Comparison of ENCODE assay signal across 9 cellular contexts in genomic region chr11:111923351-111923788, GRCh38. TPM values are rescaled to one million over a fixed set of nuclear protein-coding genes. Genes with fewer than 3 reads are reported as not detected.
DNase-seq lines count a peak whose midpoint lies in the region; ATAC-seq and TF ChIP-seq lines count a peak whose summit lies in the region.
"Had no signal": no experiment of that assay in that cellular context is flagged by ENCODE, and none has a peak within 500 bp of the region (broad histone marks: within the 10 kb centered on the region; RNA-seq: fewer than 3 reads in every experiment).

No MANE protein-coding gene starts in this region.

- peaks cover 44% of the 10 kb centered on the region for H3K4me1 Mint-ChIP-seq in Caco-2 (ENCODE audit: low read depth, unreplicated experiment)
- peaks cover 5 to 19% (median 14%) of the 10 kb centered on the region in 4 donors for H3K4me1 Mint-ChIP-seq in CD4-positive, alpha-beta memory T cell

- no peak for TF ChIP-seq POLR2A in heart left ventricle (IDR thresholded peaks at IDR 0.05)

- no peak overlapping the region for H3K4me3 Mint-ChIP-seq in Caco-2 (ENCODE audit: unreplicated experiment)
- no peak overlapping the region for H3K4me3 Mint-ChIP-seq in CD4-positive, alpha-beta memory T cell
- H3K4me3 Mint-ChIP-seq: naive thymus-derived CD8-positive, alpha-beta T cell had no signal

- H3K9me3 Mint-ChIP-seq in Caco-2 (ENCODE audit: unreplicated experiment): no peaks in the 10 kb centered on the region
- no peaks in the 10 kb centered on the region for H3K9me3 Mint-ChIP-seq in CD4-positive, alpha-beta memory T cell
- H3K9me3 Mint-ChIP-seq: naive thymus-derived CD8-positive, alpha-beta T cell had no signal

- ATAC-seq in heart left ventricle (peak in 1 of 4 donors; percentile 2), GM21825 (IDR thresholded peaks at IDR 0.05; ENCODE audit: unreplicated experiment) (no peak), HG03039 (IDR thresholded peaks at IDR 0.05; ENCODE audit: unreplicated experiment) (no peak)
- ATAC-seq: naive thymus-derived CD8-positive, alpha-beta T cell had no signal

- H3K36me3 ChIP-seq in Caco-2 (ENCODE audit: control insufficient read depth, insufficient read depth, low read length) (no peaks in the 10 kb centered on the region; the same call in 1 of the 2 replicates), adipocyte (ENCODE audit: control insufficient read depth, insufficient read depth, low read length, severe bottlenecking) (no peaks in the 10 kb centered on the region), heart left ventricle (no peaks in the 10 kb centered on the region), rectal smooth muscle tissue (ENCODE audit: control insufficient read depth, insufficient read depth, low read length) (no peaks in the 10 kb centered on the region)
- H3K36me3 ChIP-seq in CD4-positive, alpha-beta memory T cell (ENCODE audit: insufficient read depth, low read length): no peaks in the 10 kb centered on the region

- H3K9me3 ChIP-seq in Caco-2 (no peaks in the 10 kb centered on the region), adipocyte (ENCODE audit: control insufficient read depth, low read length) (no peaks in the 10 kb centered on the region), heart left ventricle (no peaks in the 10 kb centered on the region)
- no peaks in the 10 kb centered on the region for H3K9me3 ChIP-seq in CD4-positive, alpha-beta memory T cell (ENCODE audit: control insufficient read depth in 1 of 2, low read length in 2 of 2)

- H3K27me3 ChIP-seq in Caco-2 (replicated peaks; ENCODE audit: control insufficient read depth, insufficient read depth, low read length): no peaks in the 10 kb centered on the region
- H3K27me3 ChIP-seq in adipocyte (replicated peaks; ENCODE audit: control insufficient read depth, insufficient read depth, low read length): no peaks in the 10 kb centered on the region
- no peaks in the 10 kb centered on the region for H3K27me3 ChIP-seq in heart left ventricle
- H3K27me3 ChIP-seq in rectal smooth muscle tissue (ENCODE audit: control insufficient read depth, insufficient read depth, low read length): no peaks in the 10 kb centered on the region
- no peaks in the 10 kb centered on the region for H3K27me3 ChIP-seq in CD4-positive, alpha-beta memory T cell (ENCODE audit: insufficient read depth, low read length)

- CTCF ChIA-PET in Caco-2 (lab: Charles Lee): interaction anchor here (0.5 kb wide), 1 partner anchor 910 kb away, joined by 3 read pairs; no protein-coding TSS in a partner anchor
- CTCF ChIA-PET in CD4-positive, alpha-beta memory T cell (lab: Charles Lee; ENCODE audit: partially characterized antibody): no interaction called here

- no peak for DNase-seq in Caco-2
- DNase-seq in adipocyte (ENCODE audit: low read depth): peak; percentile 62
- peak in 1 of 5 donors; percentile 15 for DNase-seq in heart left ventricle
- DNase-seq in CD4-positive, alpha-beta memory T cell: no peak
- no peak for DNase-seq in NCI-H2081 (lab: John Stamatoyannopoulos, UW)
- DNase-seq: naive thymus-derived CD8-positive, alpha-beta T cell had no signal

- H3K27ac ChIP-seq in heart left ventricle (peak overlapping the region; percentile 74 to 98 (median 91)), rectal smooth muscle tissue (ENCODE audit: low read depth, low read length) (peak overlapping the region; percentile 80)
- no peak overlapping the region for H3K27ac ChIP-seq in CD4-positive, alpha-beta memory T cell (ENCODE audit: low read depth, low read length)

- BruUV-seq in Caco-2 (replicated peaks; lab: Mats Ljungman, UMichigan): no TSS peak

- H3K27ac Mint-ChIP-seq in Caco-2 (ENCODE audit: unreplicated experiment): peak overlapping the region; percentile 96
- no peak overlapping the region for H3K27ac Mint-ChIP-seq in CD4-positive, alpha-beta memory T cell

- 6 to 26% (median 16%) methylated on average over 5 of the region's 5 CpGs for WGBS in heart left ventricle, 4 donors

- peaks cover 14% of the 10 kb centered on the region for H3K36me3 Mint-ChIP-seq in Caco-2 (ENCODE audit: insufficient read depth, unreplicated experiment)
- H3K36me3 Mint-ChIP-seq in CD4-positive, alpha-beta memory T cell: no peaks in the 10 kb centered on the region
- H3K36me3 Mint-ChIP-seq: naive thymus-derived CD8-positive, alpha-beta T cell had no signal

- intact Hi-C loops in Caco-2 (cut with micrococcal nuclease; ENCODE audit: unreplicated experiment) (no loop called here), heart left ventricle (cut with DNase I) (loop anchor here in 2 of 10 donors (5.0 to 10.0 kb wide), 2 partner anchors 46 to 161 kb away; partner anchors contain the start of genes CFAP68 (in 1 of the 2), FDXACB1 (in 1 of the 2), SDHD (in 1 of the 2) and TIMM8B (in 1 of the 2))
- intact Hi-C loops in CD4-positive, alpha-beta memory T cell (cut with micrococcal nuclease): no loop called here

- TF ChIP-seq CTCF in Caco-2 (IDR thresholded peaks at IDR 0.05; ENCODE audit: insufficient read depth in 1 of 2, low read depth in 1 of 2, low read length in 1 of 2, severe bottlenecking in 1 of 2, unreplicated experiment in 1 of 2) (no peak), heart left ventricle (IDR thresholded peaks at IDR 0.05) (no peak)

- no peak overlapping the region for H3K4me3 ChIP-seq in Caco-2 (ENCODE audit: low read depth, low read length)
- peak overlapping the region; percentile 72 for H3K4me3 ChIP-seq in adipocyte (ENCODE audit: low read length)
- peak overlapping the region in 9 of 12 donors; percentile 5 to 50 (median 26) for H3K4me3 ChIP-seq in heart left ventricle
- H3K4me3 ChIP-seq in rectal smooth muscle tissue (ENCODE audit: low read length): no peak overlapping the region
- no peak overlapping the region for H3K4me3 ChIP-seq in CD4-positive, alpha-beta memory T cell (ENCODE audit: low read length in 2 of 2)

- POLR2A ChIA-PET in Caco-2 (lab: Charles Lee): no interaction called here
- POLR2A ChIA-PET in CD4-positive, alpha-beta memory T cell (lab: Charles Lee; ENCODE audit: partially characterized antibody): no interaction called here

- H3K4me1 ChIP-seq in Caco-2 (peaks cover 26% of the 10 kb centered on the region), adipocyte (ENCODE audit: control insufficient read depth, insufficient read depth, low read length) (peaks cover 68% of the 10 kb centered on the region), heart left ventricle (peaks cover 0 to 66% (median 39%) of the 10 kb centered on the region in 12 donors), rectal smooth muscle tissue (ENCODE audit: control insufficient read depth, insufficient read depth, low read length) (peaks cover 26% of the 10 kb centered on the region)
- H3K4me1 ChIP-seq in CD4-positive, alpha-beta memory T cell (ENCODE audit: insufficient read depth, low read length): peaks cover 14% of the 10 kb centered on the region

- no peaks in the 10 kb centered on the region for H3K27me3 Mint-ChIP-seq in Caco-2 (ENCODE audit: insufficient read depth, unreplicated experiment)
- H3K27me3 Mint-ChIP-seq in CD4-positive, alpha-beta memory T cell: peaks cover 3 to 8% of the 10 kb centered on the region in 2 donors

- H3K9ac ChIP-seq in adipocyte (ENCODE audit: low read length) (peak overlapping the region; percentile 91), rectal smooth muscle tissue (ENCODE audit: low read length) (no peak overlapping the region)

RNA-seq across cellular contexts. Expression of gene C11orf52, which starts 4.7 kb away (rescaled TPM):
- total RNA-seq in Caco-2 (2022) (14.4 and 14.8 TPM in 2 replicates), heart left ventricle (1 to 10 TPM in 8 of 9 donors, under 1 TPM in 1; 0.79 to 8.3 (median 2.0) TPM)
- polyA plus RNA-seq in heart left ventricle: 1 to 10 TPM; 2.3 to 2.9 TPM
- not detected for total RNA-seq in CD4-positive, alpha-beta memory T cell
- not detected for polyA plus RNA-seq in CD4-positive, alpha-beta memory T cell
- total RNA-seq: naive thymus-derived CD8-positive, alpha-beta T cell had no signal
- polyA plus RNA-seq: naive thymus-derived CD8-positive, alpha-beta T cell had no signal

RNA-seq across cellular contexts. Expression of gene HSPB2, which starts 10.8 kb away (rescaled TPM):
- total RNA-seq in Caco-2 (2022) (not detected in 2 replicates), heart left ventricle (10 to 100 TPM in 7 of 9 donors, 1 to 10 TPM in 2; 5.5 to 66.7 (median 20.9) TPM)
- 10 to 100 TPM; 59.8 to 67.9 TPM for polyA plus RNA-seq in heart left ventricle
- not detected for total RNA-seq in CD4-positive, alpha-beta memory T cell
- not detected for polyA plus RNA-seq in CD4-positive, alpha-beta memory T cell
- polyA plus RNA-seq: naive thymus-derived CD8-positive, alpha-beta T cell had no signal

RNA-seq across cellular contexts. Expression of gene CRYAB, which starts 11.8 kb away (rescaled TPM):
- total RNA-seq in Caco-2 (2022): 1.1 and 1.9 TPM in 2 replicates
- over 10,000 TPM in 2 of 9 donors, 1,000 to 10,000 TPM in 7; 4,504 to 20,720 (median 7,991) TPM for total RNA-seq in heart left ventricle
- over 10,000 TPM; 11,485 to 15,236 TPM for polyA plus RNA-seq in heart left ventricle
- total RNA-seq in CD4-positive, alpha-beta memory T cell: not detected
- not detected for polyA plus RNA-seq in CD4-positive, alpha-beta memory T cell
- total RNA-seq: naive thymus-derived CD8-positive, alpha-beta T cell had no signal
- polyA plus RNA-seq: naive thymus-derived CD8-positive, alpha-beta T cell had no signal

RNA-seq across cellular contexts. Expression of gene DIXDC1, which starts 13.8 kb away (rescaled TPM):
- 4.9 and 6.4 TPM in 2 replicates for total RNA-seq in Caco-2 (2022)
- total RNA-seq in heart left ventricle: 10 to 100 TPM; 15.0 to 34.9 (median 20.5) TPM
- polyA plus RNA-seq in heart left ventricle: 10 to 100 TPM in 1 of 2 donors, 1 to 10 TPM in 1; 3.9 to 10.6 TPM
- total RNA-seq in CD4-positive, alpha-beta memory T cell: 1 to 10 TPM; 1.1 to 2.1 TPM
- under 1 TPM; 0.72 to 0.75 TPM for polyA plus RNA-seq in CD4-positive, alpha-beta memory T cell

RNA-seq across cellular contexts. Expression of gene CFAP68, which starts 44.0 kb away (rescaled TPM):
- 69.8 and 71.4 TPM in 2 replicates for total RNA-seq in Caco-2 (2022)
- 10 to 100 TPM; 11.9 to 38.7 (median 31.8) TPM for total RNA-seq in heart left ventricle
- polyA plus RNA-seq in heart left ventricle: 10 to 100 TPM; 12.9 to 39.5 TPM
- 10 to 100 TPM; 14.8 to 18.7 TPM for total RNA-seq in CD4-positive, alpha-beta memory T cell
- polyA plus RNA-seq in CD4-positive, alpha-beta memory T cell: 10 to 100 TPM; 30.7 to 30.9 TPM

Comparison
In these comparisons a context has a peak if more than half of its experiments do, and no peak if none do; other contexts are left out.
1. H3K4me3 ChIP-seq: peak in adipocyte (single experiment) and heart left ventricle (9 of 12); none in Caco-2 (single experiment), rectal smooth muscle tissue (single experiment) and CD4-positive, alpha-beta memory T cell (0 of 2).
2. RNA of gene CRYAB, which starts 11.8 kb away (total RNA-seq): 4,504 to 20,720 TPM in heart left ventricle; 1.1 to 1.9 TPM in Caco-2 and not detected in CD4-positive, alpha-beta memory T cell; every median in the first group is over 1,000 times any median in the second.